34 cellular contexts compared by ENCODE assay signal in the genomic region with DNA sequence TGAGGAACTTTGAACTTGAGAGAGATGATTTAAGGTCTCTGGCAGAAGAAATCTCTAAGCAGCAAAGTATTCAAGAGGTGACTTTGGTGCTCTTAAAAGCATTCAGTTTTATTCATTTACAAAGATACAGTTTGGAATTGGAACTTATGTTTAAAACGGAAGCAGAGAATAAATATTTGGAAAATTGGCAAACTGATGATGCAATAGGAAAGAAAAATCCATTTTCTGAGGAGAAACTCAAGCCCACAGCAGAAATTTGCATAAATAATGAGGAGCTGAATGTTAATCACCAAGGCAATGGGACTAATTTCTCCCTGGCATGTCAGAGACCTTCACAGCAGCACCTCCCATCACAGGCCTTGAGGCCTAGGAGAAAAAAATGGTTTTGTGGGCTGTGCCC.
"Had no signal": no experiment of that assay in that cellular context is flagged by ENCODE, and none has a peak within 500 bp of the region (broad histone marks: within the 10 kb centered on the region; RNA-seq: fewer than 3 reads in every experiment).

No MANE protein-coding gene starts in this region.

- H3K4me3 ChIP-seq: adrenal gland, body of pancreas, breast epithelium had no signal

- H3K36me3 ChIP-seq: adrenal gland, brain microvascular endothelial cell, breast epithelium had no signal

- FAIRE-seq: astrocyte, TTC549 had no signal

- H3K9me3 ChIP-seq: adrenal gland had no signal

- H3K27me3 ChIP-seq: adrenal gland, body of pancreas, brain microvascular endothelial cell, breast epithelium had no signal

- DNase-seq: activated B cell treated with CpG ODN at 0.5 μM for 24 hours; activated CD4-positive, alpha-beta memory T cell treated with anti-CD3 and anti-CD28 coated beads for 36 hours; activated CD4-positive, alpha-beta T cell treated with anti-CD3 and anti-CD28 coated beads for 4 hours; activated CD4-positive, alpha-beta T cell treated with anti-CD3 and anti-CD28 coated beads, Interleukin-2, amount 10 ng/mL, durations not matched to agents 24 days and 14 days; activated CD4-positive, alpha-beta T cell treated with anti-CD3 and anti-CD28 coated beads, Interleukin-2, amount 50 U/mL, for 1 hour; activated CD4-positive, alpha-beta T cell treated with anti-CD3 and anti-CD28 coated beads, Interleukin-2, amount 50 U/mL, for 4 hours; activated CD4-positive, CD25-positive, alpha-beta regulatory T cell treated with anti-CD3 and anti-CD28 coated beads, Interleukin-2, amount 50 U/mL, for 72 hours; activated CD8-positive, alpha-beta memory T cell treated with anti-CD3 and anti-CD28 coated beads, Interleukin-2, amount 50 U/mL, for 4 hours; activated CD8-positive, alpha-beta T cell treated with anti-CD3 and anti-CD28 coated beads for 36 hours; activated effector memory CD4-positive, alpha-beta T cell treated with anti-CD3 and anti-CD28 coated beads, Interleukin-2, amount 50 U/mL, for 16 hours; activated gamma-delta T cell treated with Interleukin-2 at 50 U/mL for 16 hours; activated naive CD4-positive, alpha-beta T cell; activated naive CD4-positive, alpha-beta T cell treated with anti-CD3 and anti-CD28 coated beads for 36 hours; activated naive CD4-positive, alpha-beta T cell treated with anti-CD3 and anti-CD28 coated beads, Interleukin-2, amount 50 U/mL, for 16 hours; activated naive CD8-positive, alpha-beta T cell treated with anti-CD3 and anti-CD28 coated beads for 36 hours; activated T-cell treated with anti-CD3 and anti-CD28 coated beads for 4 hours; activated T-cell treated with anti-CD3 and anti-CD28 coated beads, Interleukin-2, amount 50 U/mL, for 1 hour; activated T-cell treated with anti-CD3 and anti-CD28 coated beads, Interleukin-2, amount 50 U/mL, for 4 hours; activated T-cell treated with anti-CD3 and anti-CD28 coated beads, Interleukin-2, amount 50 U/mL, for 72 hours; adrenal gland; amniotic stem cell; aorta; body of pancreas; brain microvascular endothelial cell; central memory CD4-positive, alpha-beta T cell; T-helper 1 cell; T-helper 2 cell; T-helper 9 cell had no signal

- H3K27ac ChIP-seq: adrenal gland, body of pancreas, brain microvascular endothelial cell, breast epithelium, VCaP had no signal

- ATAC-seq: activated CD8-positive, alpha-beta T cell treated with anti-CD3 and anti-CD28 coated beads for 36 hours; activated naive CD4-positive, alpha-beta T cell treated with anti-CD3 and anti-CD28 coated beads, Interleukin-2, amount 50 U/mL, for 72 hours; activated T-cell treated with anti-CD3 and anti-CD28 coated beads, Interleukin-2, amount 50 U/mL, for 4 hours; activated T-cell treated with anti-CD3 and anti-CD28 coated beads, Interleukin-2, amount 50 U/mL, for 72 hours; activated T-helper 17 cell treated with anti-CD3 and anti-CD28 coated beads, Interleukin-2, amount 50 U/mL, for 72 hours; body of pancreas had no signal

- H3K4me1 ChIP-seq: adrenal gland, body of pancreas, breast epithelium had no signal
